In the genomic region with DNA sequence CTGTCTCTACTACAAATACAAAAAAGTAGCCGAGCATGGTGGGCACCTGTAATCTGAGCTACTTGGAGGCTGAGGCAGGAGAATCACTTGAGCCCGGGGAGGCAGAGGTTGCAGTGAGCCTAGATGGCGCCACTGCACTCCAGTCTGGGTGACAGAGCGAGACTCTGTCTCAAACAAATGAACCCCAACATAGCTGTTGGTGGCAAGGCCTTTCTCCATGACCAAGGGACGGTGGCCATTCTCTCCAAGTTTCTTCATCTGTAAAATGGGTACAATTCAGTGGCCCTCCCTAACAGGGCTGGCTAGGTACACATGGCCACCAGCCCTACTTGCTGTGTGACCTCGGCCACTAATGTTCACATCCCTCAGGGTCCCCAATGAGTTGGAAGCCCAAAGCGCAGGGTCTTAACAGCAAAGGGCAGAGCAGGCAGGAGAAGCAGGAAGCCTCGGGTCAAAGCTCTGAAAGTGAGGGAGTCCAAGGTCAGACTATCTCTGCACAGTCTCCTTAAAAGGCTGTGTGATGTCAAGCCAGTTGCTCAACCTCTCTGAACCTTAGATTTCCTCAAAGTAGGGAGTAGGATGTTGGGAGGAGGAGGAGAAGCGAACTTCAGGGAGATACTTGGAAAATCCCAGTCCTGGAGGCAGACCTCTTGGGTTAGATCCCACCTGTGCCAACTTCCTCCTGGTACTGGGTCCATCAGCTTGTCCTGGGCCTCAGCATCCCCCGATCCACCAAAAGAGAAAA, we compare ENCODE assay signal across 6 cellular contexts. TPM values are rescaled to one million over a fixed set of nuclear protein-coding genes. Genes with fewer than 3 reads are reported as not detected.
DNase-seq lines count a peak whose midpoint lies in the region; ATAC-seq and TF ChIP-seq lines count a peak whose summit lies in the region.

No MANE protein-coding gene starts in this region.

- DNase-seq in epithelial cell of prostate (ENCODE audit: low read depth, low spot score) (no peak), nucleus accumbens (lab: John Stamatoyannopoulos, UW) (no peak)
- peak; percentile 61 for DNase-seq in stimulated activated CD4-positive, alpha-beta T cell treated with anti-CD3 and anti-CD28 coated beads, Interleukin-1b, Interleukin-23, amount 100 ng/mL, for 48 hours

- no peak for ATAC-seq in SK-N-SH treated with all-trans-retinoic acid at 6 μM for 48 hours
- ATAC-seq in esophagus mucosa = no peak

- H3K27ac ChIP-seq in C4-2B (peak overlapping the region; percentile 96), epithelial cell of prostate (peak overlapping the region; percentile 98)

- no peak for TF ChIP-seq CTCF in C4-2B (conservative IDR thresholded peaks at IDR 0.05)

TF ChIP-seq in SK-N-SH treated with all-trans-retinoic acid at 6 μM for 48 hours, 23 proteins besides CTCF, POLR2A, EP300 and RAD21:
- TF ChIP-seq OSR1 (CRISPR knock-in tag; IDR thresholded peaks at IDR 0.05) (no peak), ZC3H10 (CRISPR knock-in tag; IDR thresholded peaks at IDR 0.05) (no peak), GLIS3 (CRISPR knock-in tag; IDR thresholded peaks at IDR 0.05) (0 out of 2 replicates have a peak, but pooled peaks have one; percentile 4), TCF4 (CRISPR knock-in tag; IDR thresholded peaks at IDR 0.05; ENCODE audit: borderline replicate concordance) (no peak), ZFP30 (CRISPR knock-in tag; IDR thresholded peaks at IDR 0.05) (no peak), ZNF565 (CRISPR knock-in tag; conservative IDR thresholded peaks at IDR 0.05; ENCODE audit: low read depth) (no peak), RARB (CRISPR knock-in tag; IDR thresholded peaks at IDR 0.05) (0 out of 2 replicates have a peak, but pooled peaks have one; percentile 28), TOX (CRISPR knock-in tag; IDR thresholded peaks at IDR 0.05; ENCODE audit: borderline replicate concordance) (no peak), ESRRG (CRISPR knock-in tag; IDR thresholded peaks at IDR 0.05) (no peak)
- TF ChIP-seq, protein P1, sequence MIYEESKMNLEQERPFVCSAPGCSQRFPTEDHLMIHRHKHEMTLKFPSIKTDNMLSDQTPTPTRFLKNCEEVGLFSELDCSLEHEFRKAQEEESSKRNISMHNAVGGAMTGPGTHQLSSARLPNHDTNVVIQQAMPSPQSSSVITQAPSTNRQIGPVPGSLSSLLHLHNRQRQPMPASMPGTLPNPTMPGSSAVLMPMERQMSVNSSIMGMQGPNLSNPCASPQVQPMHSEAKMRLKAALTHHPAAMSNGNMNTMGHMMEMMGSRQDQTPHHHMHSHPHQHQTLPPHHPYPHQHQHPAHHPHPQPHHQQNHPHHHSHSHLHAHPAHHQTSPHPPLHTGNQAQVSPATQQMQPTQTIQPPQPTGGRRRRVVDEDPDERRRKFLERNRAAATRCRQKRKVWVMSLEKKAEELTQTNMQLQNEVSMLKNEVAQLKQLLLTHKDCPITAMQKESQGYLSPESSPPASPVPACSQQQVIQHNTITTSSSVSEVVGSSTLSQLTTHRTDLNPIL (CRISPR knock-in tag; IDR thresholded peaks at IDR 0.05; ENCODE audit: low read depth) = no peak
- TF ChIP-seq, protein P2, sequence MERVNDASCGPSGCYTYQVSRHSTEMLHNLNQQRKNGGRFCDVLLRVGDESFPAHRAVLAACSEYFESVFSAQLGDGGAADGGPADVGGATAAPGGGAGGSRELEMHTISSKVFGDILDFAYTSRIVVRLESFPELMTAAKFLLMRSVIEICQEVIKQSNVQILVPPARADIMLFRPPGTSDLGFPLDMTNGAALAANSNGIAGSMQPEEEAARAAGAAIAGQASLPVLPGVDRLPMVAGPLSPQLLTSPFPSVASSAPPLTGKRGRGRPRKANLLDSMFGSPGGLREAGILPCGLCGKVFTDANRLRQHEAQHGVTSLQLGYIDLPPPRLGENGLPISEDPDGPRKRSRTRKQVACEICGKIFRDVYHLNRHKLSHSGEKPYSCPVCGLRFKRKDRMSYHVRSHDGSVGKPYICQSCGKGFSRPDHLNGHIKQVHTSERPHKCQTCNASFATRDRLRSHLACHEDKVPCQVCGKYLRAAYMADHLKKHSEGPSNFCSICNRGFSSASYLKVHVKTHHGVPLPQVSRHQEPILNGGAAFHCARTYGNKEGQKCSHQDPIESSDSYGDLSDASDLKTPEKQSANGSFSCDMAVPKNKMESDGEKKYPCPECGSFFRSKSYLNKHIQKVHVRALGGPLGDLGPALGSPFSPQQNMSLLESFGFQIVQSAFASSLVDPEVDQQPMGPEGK (CRISPR knock-in tag; IDR thresholded peaks at IDR 0.05; ENCODE audit: borderline replicate concordance) = no peak
- TF ChIP-seq, protein P3, sequence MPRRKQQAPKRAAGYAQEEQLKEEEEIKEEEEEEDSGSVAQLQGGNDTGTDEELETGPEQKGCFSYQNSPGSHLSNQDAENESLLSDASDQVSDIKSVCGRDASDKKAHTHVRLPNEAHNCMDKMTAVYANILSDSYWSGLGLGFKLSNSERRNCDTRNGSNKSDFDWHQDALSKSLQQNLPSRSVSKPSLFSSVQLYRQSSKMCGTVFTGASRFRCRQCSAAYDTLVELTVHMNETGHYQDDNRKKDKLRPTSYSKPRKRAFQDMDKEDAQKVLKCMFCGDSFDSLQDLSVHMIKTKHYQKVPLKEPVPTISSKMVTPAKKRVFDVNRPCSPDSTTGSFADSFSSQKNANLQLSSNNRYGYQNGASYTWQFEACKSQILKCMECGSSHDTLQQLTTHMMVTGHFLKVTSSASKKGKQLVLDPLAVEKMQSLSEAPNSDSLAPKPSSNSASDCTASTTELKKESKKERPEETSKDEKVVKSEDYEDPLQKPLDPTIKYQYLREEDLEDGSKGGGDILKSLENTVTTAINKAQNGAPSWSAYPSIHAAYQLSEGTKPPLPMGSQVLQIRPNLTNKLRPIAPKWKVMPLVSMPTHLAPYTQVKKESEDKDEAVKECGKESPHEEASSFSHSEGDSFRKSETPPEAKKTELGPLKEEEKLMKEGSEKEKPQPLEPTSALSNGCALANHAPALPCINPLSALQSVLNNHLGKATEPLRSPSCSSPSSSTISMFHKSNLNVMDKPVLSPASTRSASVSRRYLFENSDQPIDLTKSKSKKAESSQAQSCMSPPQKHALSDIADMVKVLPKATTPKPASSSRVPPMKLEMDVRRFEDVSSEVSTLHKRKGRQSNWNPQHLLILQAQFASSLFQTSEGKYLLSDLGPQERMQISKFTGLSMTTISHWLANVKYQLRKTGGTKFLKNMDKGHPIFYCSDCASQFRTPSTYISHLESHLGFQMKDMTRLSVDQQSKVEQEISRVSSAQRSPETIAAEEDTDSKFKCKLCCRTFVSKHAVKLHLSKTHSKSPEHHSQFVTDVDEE (CRISPR knock-in tag; IDR thresholded peaks at IDR 0.05) = no peak

RNA-seq across cellular contexts. Expression of a gene that starts 2.7 kb away (rescaled TPM):
- 61.5 TPM for total RNA-seq in esophagus mucosa

RNA-seq across cellular contexts. Expression of a gene that starts 4.4 kb away (rescaled TPM):
- 0.56 TPM for total RNA-seq in esophagus mucosa

RNA-seq across cellular contexts. Expression of a gene that starts 44.2 kb away (rescaled TPM):
- total RNA-seq in esophagus mucosa = 85.0 TPM

RNA-seq across cellular contexts. Expression of a gene that starts 52.5 kb away (rescaled TPM):
- 0.16 TPM for total RNA-seq in esophagus mucosa
